ENCODE assay signal across 8 cellular contexts in the genomic region with DNA sequence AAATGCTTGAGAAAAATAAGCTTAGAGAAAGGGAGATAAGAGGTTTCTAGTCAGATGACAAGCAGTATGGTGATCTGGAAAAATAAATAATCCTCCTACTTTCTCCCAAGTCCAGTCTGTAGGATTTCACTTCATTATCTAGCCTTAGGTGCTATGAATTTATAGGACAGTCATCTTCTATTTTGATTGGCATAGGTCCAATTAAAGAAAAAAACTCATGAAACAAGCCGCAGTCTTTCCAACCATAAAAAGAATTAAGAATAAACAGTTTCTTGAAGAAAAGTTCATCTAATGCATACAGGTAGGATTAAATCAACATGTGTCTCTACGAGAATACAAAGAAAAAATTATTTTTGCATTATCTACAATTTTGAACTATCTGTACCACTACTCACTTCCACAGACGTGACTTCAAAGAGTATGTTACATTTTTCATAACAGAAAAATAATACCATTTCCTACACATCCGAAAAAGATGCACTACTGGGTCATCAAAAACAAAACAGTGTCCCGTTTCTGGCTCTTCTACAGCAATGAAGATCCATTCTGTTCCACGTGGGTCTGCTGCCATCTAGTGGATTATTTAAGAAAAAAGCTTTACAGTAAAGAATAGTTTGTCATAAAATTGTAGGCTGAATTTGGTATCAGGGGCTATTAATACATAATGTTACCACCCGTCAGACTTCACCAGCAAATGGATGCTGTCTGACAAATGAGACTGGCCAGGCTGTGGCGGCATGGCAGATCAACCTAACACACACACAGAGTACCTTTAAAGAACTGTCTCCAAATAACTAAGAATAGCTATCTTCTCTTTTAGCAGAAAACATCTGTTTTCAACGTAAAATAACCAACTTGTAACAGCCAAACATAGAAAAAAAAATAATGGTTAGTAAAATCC. TPM values are rescaled to one million over a fixed set of nuclear protein-coding genes. Genes with fewer than 3 reads are reported as not detected.
DNase-seq lines count a peak whose midpoint lies in the region; ATAC-seq, FAIRE-seq and TF ChIP-seq lines count a peak whose summit lies in the region.

No MANE protein-coding gene starts in this region.

- TF ChIP-seq EP300 in sigmoid colon (IDR thresholded peaks at IDR 0.05): no peak

- H3K4me1 ChIP-seq in OCI-LY3 (ENCODE audit: low read length) (peaks cover 22% of the 10 kb centered on the region), heart right ventricle (peaks cover 0 to 39% (median 16%) of the 10 kb centered on the region in 9 donors), sigmoid colon (peaks cover 0 to 36% (median 28%) of the 10 kb centered on the region in 4 donors)

- no peaks in the 10 kb centered on the region for H3K9me3 Mint-ChIP-seq in activated naive CD8-positive, alpha-beta T cell treated with anti-CD3 and anti-CD28 coated beads, Interleukin-2, amount 50 U/mL, for 24 hours

- H3K79me2 ChIP-seq in OCI-LY3 (ENCODE audit: low read length): peaks cover 52% of the 10 kb centered on the region

- H3K27me3 Mint-ChIP-seq in activated naive CD8-positive, alpha-beta T cell treated with anti-CD3 and anti-CD28 coated beads, Interleukin-2, amount 50 U/mL, for 24 hours: no peaks in the 10 kb centered on the region

- no peak overlapping the region for H3K4me3 Mint-ChIP-seq in activated naive CD8-positive, alpha-beta T cell treated with anti-CD3 and anti-CD28 coated beads, Interleukin-2, amount 50 U/mL, for 24 hours

- H3K4me1 Mint-ChIP-seq in activated naive CD8-positive, alpha-beta T cell treated with anti-CD3 and anti-CD28 coated beads, Interleukin-2, amount 50 U/mL, for 24 hours: peaks cover 26% of the 10 kb centered on the region

- FAIRE-seq in G401.6 (lab: Jason Lieb, UNC): peak; percentile 84

- H3K36me3 Mint-ChIP-seq in activated naive CD8-positive, alpha-beta T cell treated with anti-CD3 and anti-CD28 coated beads, Interleukin-2, amount 50 U/mL, for 24 hours (ENCODE audit: low read depth): peaks cover 10% of the 10 kb centered on the region

- peak; percentile 55 for ATAC-seq in GM21515 (IDR thresholded peaks at IDR 0.05; ENCODE audit: unreplicated experiment)
- no peak for ATAC-seq in activated naive CD8-positive, alpha-beta T cell treated with anti-CD3 and anti-CD28 coated beads, Interleukin-2, amount 50 U/mL, for 24 hours
- ATAC-seq in heart right ventricle: peak in 7 of 8 donors; percentile 66 to 82 (median 79)
- no peak for ATAC-seq in GM19324 (IDR thresholded peaks at IDR 0.05; ENCODE audit: low FRiP score, unreplicated experiment)

- H3K4me2 ChIP-seq in OCI-LY3 (ENCODE audit: low read length): no peak overlapping the region

- WGBS in heart right ventricle, 2 donors: 27 to 30% methylated on average over 9 of the region's 9 CpGs
- 29 to 35% methylated on average over 9 of the region's 9 CpGs for WGBS in sigmoid colon, 2 donors

- H2AFZ ChIP-seq in OCI-LY3 (ENCODE audit: low read depth, low read length): no peak overlapping the region

- no peak overlapping the region for H3K4me3 ChIP-seq in OCI-LY3 (ENCODE audit: low read length)
- no peak overlapping the region for H3K4me3 ChIP-seq in heart right ventricle
- no peak overlapping the region for H3K4me3 ChIP-seq in sigmoid colon

- H3K36me3 ChIP-seq in OCI-LY3 (replicated peaks; ENCODE audit: low read depth, low read length): peaks cover 32% of the 10 kb centered on the region
- peaks cover 0 to 14% (median 0%) of the 10 kb centered on the region in 9 donors for H3K36me3 ChIP-seq in heart right ventricle
- no peaks in the 10 kb centered on the region for H3K36me3 ChIP-seq in sigmoid colon

- H3K27ac Mint-ChIP-seq in activated naive CD8-positive, alpha-beta T cell treated with anti-CD3 and anti-CD28 coated beads, Interleukin-2, amount 50 U/mL, for 24 hours: no peak overlapping the region

- peaks cover 68% of the 10 kb centered on the region for H4K20me1 ChIP-seq in OCI-LY3 (ENCODE audit: insufficient read depth, low read length)

- no peak for TF ChIP-seq POLR2A in sigmoid colon (IDR thresholded peaks at IDR 0.05)

- no peaks in the 10 kb centered on the region for H3K9me3 ChIP-seq in OCI-LY3 (ENCODE audit: insufficient read depth, low read length)
- H3K9me3 ChIP-seq in heart right ventricle: no peaks in the 10 kb centered on the region
- no peaks in the 10 kb centered on the region for H3K9me3 ChIP-seq in sigmoid colon

- intact Hi-C loops in heart right ventricle (cut with DNase I) (loop anchor here (1.0 to 10.0 kb wide), 12 partner anchors 182 to 569 kb away; no protein-coding TSS in a partner anchor), sigmoid colon (cut with DNase I) (loop anchor here (1.0 to 10.0 kb wide), 3 partner anchors 183 to 569 kb away; no protein-coding TSS in a partner anchor)

- no peak overlapping the region for H3K9ac ChIP-seq in OCI-LY3 (ENCODE audit: low read length)

- TF ChIP-seq CTCF in OCI-LY3 (IDR thresholded peaks at IDR 0.05; ENCODE audit: low read depth, low read length) (peak; percentile 66), heart right ventricle (IDR thresholded peaks at IDR 0.05) (peak; percentile 60 to 84 (median 76)), sigmoid colon (IDR thresholded peaks at IDR 0.05) (peak; percentile 57 to 69 (median 66))

- DNase-seq in HT1080 (ENCODE audit: low read depth) (peak; percentile 50), heart right ventricle (peak in 1 of 2 donors; percentile 52), sigmoid colon (no peak)
- DNase-seq in activated naive CD8-positive, alpha-beta T cell treated with anti-CD3 and anti-CD28 coated beads, Interleukin-2, amount 50 U/mL, for 24 hours: peak; percentile 25

- H3K27ac ChIP-seq in OCI-LY3 (ENCODE audit: low read length) (no peak overlapping the region), heart right ventricle (no peak overlapping the region), sigmoid colon (no peak overlapping the region)

- no peaks in the 10 kb centered on the region for H3K27me3 ChIP-seq in OCI-LY3 (ENCODE audit: low read depth, low read length)
- no peaks in the 10 kb centered on the region for H3K27me3 ChIP-seq in heart right ventricle
- no peaks in the 10 kb centered on the region for H3K27me3 ChIP-seq in sigmoid colon

RNA-seq across cellular contexts. Expression of gene STX7, which starts 28.9 kb away (rescaled TPM):
- total RNA-seq in HT1080 (2014; rRNA removed; shearing (Covaris generic)): 19.7 and 23.4 TPM in 2 replicates
- polyA plus RNA-seq in HT1080 (2015; cell fraction: cytosol; rRNA removed): 21.9 and 29.0 TPM in 2 replicates
- 17.2 and 21.5 TPM in 2 replicates for polyA plus RNA-seq in HT1080 (2015; cell fraction: nucleus; rRNA removed)
- 10 to 100 TPM; 50.4 to 71.4 (median 61.3) TPM for total RNA-seq in heart right ventricle
- polyA plus RNA-seq in heart right ventricle: 10 to 100 TPM in 1 of 2 donors, 1 to 10 TPM in 1; 6.4 to 11.9 TPM
- 10 to 100 TPM; 44.6 to 72.5 (median 55.1) TPM for total RNA-seq in sigmoid colon
- 10 to 100 TPM; 27.1 to 35.8 (median 28.8) TPM for polyA plus RNA-seq in sigmoid colon

RNA-seq across cellular contexts. Expression of gene TAAR9, which starts 54.0 kb away (rescaled TPM):
- total RNA-seq in HT1080 (2014; rRNA removed; shearing (Covaris generic)): not detected in 2 replicates
- not detected in 2 replicates for polyA plus RNA-seq in HT1080 (2015; cell fraction: cytosol; rRNA removed)
- not detected in 2 replicates for polyA plus RNA-seq in HT1080 (2015; cell fraction: nucleus; rRNA removed)
- total RNA-seq in heart right ventricle (not detected), sigmoid colon (not detected)
- polyA plus RNA-seq in heart right ventricle (not detected), sigmoid colon (not detected)

Comparison
In these comparisons a context has a peak if more than half of its experiments do, and no peak if none do; other contexts are left out.
1. ATAC-seq: peak in GM21515 (single experiment) and heart right ventricle (7 of 8); none in activated naive CD8-positive, alpha-beta T cell treated with anti-CD3 and anti-CD28 coated beads, Interleukin-2, amount 50 U/mL, for 24 hours (single experiment) and GM19324 (single experiment).
2. Peak in every context shown above with its lines, with median percentiles within 50 percentile points of each other: CTCF ChIP-seq.